Comparison of ENCODE assay signal across 15 cellular contexts in genomic region chr19:51247972-51248371, GRCh38. TPM values are rescaled to one million over a fixed set of nuclear protein-coding genes. Genes with fewer than 3 reads are reported as not detected.
DNase-seq lines count a peak whose midpoint lies in the region; ATAC-seq, FAIRE-seq and TF ChIP-seq lines count a peak whose summit lies in the region.
"Had no signal": no experiment of that assay in that cellular context is flagged by ENCODE, and none has a peak within 500 bp of the region (broad histone marks: within the 10 kb centered on the region; RNA-seq: fewer than 3 reads in every experiment).

No MANE protein-coding gene starts in this region.

- no peak for DNase-seq in activated CD8-positive, alpha-beta memory T cell treated with anti-CD3 and anti-CD28 coated beads, Interleukin-2, amount 10 ng/mL, durations not matched to agents 7 days and 5 days
- DNase-seq in activated CD8-positive, alpha-beta memory T cell treated with anti-CD3 and anti-CD28 coated beads, Interleukin-2, amount 50 U/mL, for 4 hours: no peak
- DNase-seq in GM12892 (ENCODE audit: insufficient read length) (no peak), T-helper 17 cell (no peak), 8988T (no peak), colonic mucosa (no peak)
- DNase-seq: CD4-positive, alpha-beta memory T cell; DMS153; DMS79; GDM1; GOT3 had no signal

- no peaks in the 10 kb centered on the region for H3K4me1 ChIP-seq in colonic mucosa
- H3K4me1 ChIP-seq: A549, HAP-1 had no signal

- no peaks in the 10 kb centered on the region for H3K9me3 ChIP-seq in T-helper 17 cell (ENCODE audit: control insufficient read depth, low read length, poor library complexity, severe bottlenecking)
- H3K9me3 ChIP-seq in colonic mucosa: no peaks in the 10 kb centered on the region
- H3K9me3 ChIP-seq: HAP-1 had no signal

- peaks cover 3% of the 10 kb centered on the region for H3K9me3 Mint-ChIP-seq in activated CD8-positive, alpha-beta memory T cell treated with anti-CD3 and anti-CD28 coated beads, Interleukin-2, amount 10 ng/mL, durations not matched to agents 7 days and 5 days (ENCODE audit: low read depth)

- no peak for TF ChIP-seq CTCF in colonic mucosa (IDR thresholded peaks at IDR 0.05)

- H3K4me3 Mint-ChIP-seq in activated CD8-positive, alpha-beta memory T cell treated with anti-CD3 and anti-CD28 coated beads, Interleukin-2, amount 10 ng/mL, durations not matched to agents 7 days and 5 days: no peak overlapping the region
- H3K4me3 Mint-ChIP-seq in T-helper 17 cell: peak overlapping the region; percentile 2
- H3K4me3 Mint-ChIP-seq: CD4-positive, alpha-beta memory T cell had no signal

- H3K36me3 Mint-ChIP-seq in activated CD8-positive, alpha-beta memory T cell treated with anti-CD3 and anti-CD28 coated beads, Interleukin-2, amount 10 ng/mL, durations not matched to agents 7 days and 5 days: peaks cover 15% of the 10 kb centered on the region
- H3K36me3 Mint-ChIP-seq in T-helper 17 cell (ENCODE audit: low read depth): peaks cover 4% of the 10 kb centered on the region
- H3K36me3 Mint-ChIP-seq: CD4-positive, alpha-beta memory T cell had no signal

- intact Hi-C loops in colonic mucosa (cut with DNase I): no loop called here

- H3K27me3 Mint-ChIP-seq in activated CD8-positive, alpha-beta memory T cell treated with anti-CD3 and anti-CD28 coated beads, Interleukin-2, amount 10 ng/mL, durations not matched to agents 7 days and 5 days: peaks cover 11% of the 10 kb centered on the region
- peaks cover 51% of the 10 kb centered on the region for H3K27me3 Mint-ChIP-seq in T-helper 17 cell

- H3K4me1 Mint-ChIP-seq in activated CD8-positive, alpha-beta memory T cell treated with anti-CD3 and anti-CD28 coated beads, Interleukin-2, amount 10 ng/mL, durations not matched to agents 7 days and 5 days: peaks cover 77% of the 10 kb centered on the region
- peaks cover 10% of the 10 kb centered on the region for H3K4me1 Mint-ChIP-seq in T-helper 17 cell

- ATAC-seq in activated CD8-positive, alpha-beta memory T cell treated with anti-CD3 and anti-CD28 coated beads, Interleukin-2, amount 10 ng/mL, durations not matched to agents 7 days and 5 days: no peak
- no peak for ATAC-seq in T-helper 17 cell
- ATAC-seq: A549 had no signal

- H3K27me3 ChIP-seq in colonic mucosa: no peaks in the 10 kb centered on the region

- H3K36me3 ChIP-seq in colonic mucosa: no peaks in the 10 kb centered on the region
- H3K36me3 ChIP-seq: HAP-1 had no signal

- H3K27ac Mint-ChIP-seq in activated CD8-positive, alpha-beta memory T cell treated with anti-CD3 and anti-CD28 coated beads, Interleukin-2, amount 10 ng/mL, durations not matched to agents 7 days and 5 days: peak overlapping the region; percentile 79
- no peak overlapping the region for H3K27ac Mint-ChIP-seq in T-helper 17 cell
- H3K27ac Mint-ChIP-seq: CD4-positive, alpha-beta memory T cell had no signal

- no peak overlapping the region for H3K27ac ChIP-seq in colonic mucosa
- H3K27ac ChIP-seq: A549 had no signal

- no peak overlapping the region for H3K4me3 ChIP-seq in colonic mucosa
- H3K4me3 ChIP-seq: A549, HAP-1 had no signal

- no peak for TF ChIP-seq POLR2A in GM12892 (IDR thresholded peaks at IDR 0.05; ENCODE audit: low read depth, low read length)

- peak; percentile 40 for FAIRE-seq in GM12892 (lab: Jason Lieb, UNC)
- FAIRE-seq: A549 had no signal

- no peak overlapping the region for H3K9ac ChIP-seq in colonic mucosa (ENCODE audit: low read depth in 2 of 2, low read length in 2 of 2)

- CTCF ChIA-PET in activated CD8-positive, alpha-beta memory T cell treated with anti-CD3 and anti-CD28 coated beads, Interleukin-2, amount 10 ng/mL, durations not matched to agents 7 days and 5 days (lab: Charles Lee): interaction anchor here (1.0 to 2.5 kb wide), 4 partner anchors 10 to 124 kb away, joined by 3 to 14 read pairs (median 5); partner anchors contain the start of gene NKG7

RNA-seq across cellular contexts. Expression of gene SIGLECL1, which starts 2.9 kb away (rescaled TPM):
- total RNA-seq in activated CD8-positive, alpha-beta memory T cell treated with anti-CD3 and anti-CD28 coated beads, Interleukin-2, amount 10 ng/mL, durations not matched to agents 7 days and 5 days: not detected
- not detected for polyA plus RNA-seq in GM12892 (2012; ENCODE audit: missing spikeins)
- total RNA-seq in T-helper 17 cell: not detected
- total RNA-seq in colonic mucosa: not detected
- total RNA-seq: CD4-positive, alpha-beta memory T cell had no signal
- polyA plus RNA-seq: A549; BJ; CD14-positive monocyte; CD4-positive, alpha-beta memory T cell had no signal

RNA-seq across cellular contexts. Expression of gene CD33, which starts 23.1 kb away (rescaled TPM):
- 1 to 10 TPM in 1 of 2 experiments, under 1 TPM in 1; 0.96 to 6.2 TPM for total RNA-seq in activated CD8-positive, alpha-beta memory T cell treated with anti-CD3 and anti-CD28 coated beads, Interleukin-2, amount 10 ng/mL, durations not matched to agents 7 days and 5 days
- 4.2 TPM for polyA plus RNA-seq in GM12892 (2012; ENCODE audit: missing spikeins)
- total RNA-seq in T-helper 17 cell (1 to 10 TPM; 2.4 to 3.0 TPM), colonic mucosa (1 to 10 TPM; 2.0 to 3.5 TPM)
- polyA plus RNA-seq: BJ; CD4-positive, alpha-beta memory T cell had no signal
